In genomic region chr17:29143894-29144293, GRCh38 we compare ENCODE assay signal across 8 cellular contexts. TPM values are rescaled to one million over a fixed set of nuclear protein-coding genes. Genes with fewer than 3 reads are reported as not detected.
A peak's percentile ranks its signal among the peaks of the same experiment; 100 is the strongest.
DNase-seq lines count a peak whose midpoint lies in the region; ATAC-seq and TF ChIP-seq lines count a peak whose summit lies in the region.

No MANE protein-coding gene starts in this region.

- peak; percentile 34 to 52 (median 38) for TF ChIP-seq CTCF in right lobe of liver (IDR thresholded peaks at IDR 0.05)

- intact Hi-C loops in activated T-helper 1 cell treated with anti-CD3 and anti-CD28 coated beads, Interleukin-12 subunit alpha, Interleukin-12 subunit beta, Interleukin-2, Interleukin-4 antibody, amounts not matched to agents 30 ng/mL and 10 ng/mL and 1 ng/mL, durations not matched to agents 14 hours and 24 hours and 36 hours (cut with micrococcal nuclease): no loop called here
- intact Hi-C loops in right lobe of liver (cut with DNase I): loop anchor here in 1 of 2 donors (10.0 kb wide), 1 partner anchor 71 kb away; no protein-coding TSS in a partner anchor

- ATAC-seq in right lobe of liver (peak; percentile 35 to 46 (median 46)), GM18870 (IDR thresholded peaks at IDR 0.05; ENCODE audit: unreplicated experiment) (no peak)

- no peak overlapping the region for H3K27ac ChIP-seq in right lobe of liver

- no peak for TF ChIP-seq POLR2A in right lobe of liver (IDR thresholded peaks at IDR 0.05)

- H3K27me3 ChIP-seq in MG63: no peaks in the 10 kb centered on the region
- H3K27me3 ChIP-seq in right lobe of liver: no peaks in the 10 kb centered on the region

- H3K27ac Mint-ChIP-seq in activated T-helper 1 cell treated with anti-CD3 and anti-CD28 coated beads, Interleukin-12 subunit alpha, Interleukin-12 subunit beta, Interleukin-2, Interleukin-4 antibody, amounts not matched to agents 30 ng/mL and 10 ng/mL and 1 ng/mL, durations not matched to agents 14 hours and 24 hours and 36 hours: peak overlapping the region; percentile 21

- H3K4me3 Mint-ChIP-seq in activated T-helper 1 cell treated with anti-CD3 and anti-CD28 coated beads, Interleukin-12 subunit alpha, Interleukin-12 subunit beta, Interleukin-2, Interleukin-4 antibody, amounts not matched to agents 30 ng/mL and 10 ng/mL and 1 ng/mL, durations not matched to agents 14 hours and 24 hours and 36 hours: peak overlapping the region; percentile 5

- H3K4me3 ChIP-seq in MG63: no peak overlapping the region
- no peak overlapping the region for H3K4me3 ChIP-seq in right lobe of liver

- H3K36me3 ChIP-seq in MG63 (0 out of 2 replicates have a peak, but pooled peaks cover 2% of the 10 kb centered on the region), right lobe of liver (peaks cover 0 to 6% (median 0%) of the 10 kb centered on the region in 4 donors)

- peaks cover 4% of the 10 kb centered on the region for H3K36me3 Mint-ChIP-seq in activated T-helper 1 cell treated with anti-CD3 and anti-CD28 coated beads, Interleukin-12 subunit alpha, Interleukin-12 subunit beta, Interleukin-2, Interleukin-4 antibody, amounts not matched to agents 30 ng/mL and 10 ng/mL and 1 ng/mL, durations not matched to agents 14 hours and 24 hours and 36 hours (ENCODE audit: low read depth)

- WGBS in right lobe of liver (ENCODE audit: insufficient coverage, low coverage, low lambda C conversion rate, missing lambda C conversion rate): 23% methylated on average over 2 of the region's 2 CpGs

- peak; percentile 13 to 30 for DNase-seq in SHP77 (lab: John Stamatoyannopoulos, UW)
- DNase-seq in SHP77 treated with DMSO at 0.1 percent for 48 hours (lab: John Stamatoyannopoulos, UW): no peak
- peak; percentile 52 for DNase-seq in MG63
- DNase-seq in activated T-helper 1 cell treated with anti-CD3 and anti-CD28 coated beads, Interleukin-12 subunit alpha, Interleukin-12 subunit beta, Interleukin-2, Interleukin-4 antibody, amounts not matched to agents 30 ng/mL and 10 ng/mL and 1 ng/mL, durations not matched to agents 14 hours and 24 hours and 36 hours (ENCODE audit: low spot score): no peak
- DNase-seq in right lobe of liver: peak; percentile 55 to 76 (median 65)
- no peak for DNase-seq in NCI-H1092 treated with DMSO at 0.1 percent for 48 hours (lab: John Stamatoyannopoulos, UW)
- no peak for DNase-seq in mucosa of gallbladder (ENCODE audit: low spot score)

- H3K9me3 ChIP-seq in MG63 (no peaks in the 10 kb centered on the region), right lobe of liver (no peaks in the 10 kb centered on the region)

- H3K27me3 Mint-ChIP-seq in activated T-helper 1 cell treated with anti-CD3 and anti-CD28 coated beads, Interleukin-12 subunit alpha, Interleukin-12 subunit beta, Interleukin-2, Interleukin-4 antibody, amounts not matched to agents 30 ng/mL and 10 ng/mL and 1 ng/mL, durations not matched to agents 14 hours and 24 hours and 36 hours (ENCODE audit: insufficient read depth): no peaks in the 10 kb centered on the region

- peaks cover 77% of the 10 kb centered on the region for H3K4me1 Mint-ChIP-seq in activated T-helper 1 cell treated with anti-CD3 and anti-CD28 coated beads, Interleukin-12 subunit alpha, Interleukin-12 subunit beta, Interleukin-2, Interleukin-4 antibody, amounts not matched to agents 30 ng/mL and 10 ng/mL and 1 ng/mL, durations not matched to agents 14 hours and 24 hours and 36 hours (ENCODE audit: low read depth)

- H3K9me3 Mint-ChIP-seq in activated T-helper 1 cell treated with anti-CD3 and anti-CD28 coated beads, Interleukin-12 subunit alpha, Interleukin-12 subunit beta, Interleukin-2, Interleukin-4 antibody, amounts not matched to agents 30 ng/mL and 10 ng/mL and 1 ng/mL, durations not matched to agents 14 hours and 24 hours and 36 hours: no peaks in the 10 kb centered on the region

- peaks cover 0 to 73% (median 20%) of the 10 kb centered on the region in 4 donors for H3K4me1 ChIP-seq in right lobe of liver

RNA-seq across cellular contexts. Expression of gene MYO18A, which starts 36.3 kb away (rescaled TPM):
- 13.7 and 23.2 TPM in 2 replicates for total RNA-seq in MG63 (2014; rRNA removed; shearing (Covaris generic); ENCODE audit: low replicate concordance)
- total RNA-seq in activated T-helper 1 cell treated with anti-CD3 and anti-CD28 coated beads, Interleukin-12 subunit alpha, Interleukin-12 subunit beta, Interleukin-2, Interleukin-4 antibody, amounts not matched to agents 30 ng/mL and 10 ng/mL and 1 ng/mL, durations not matched to agents 14 hours and 24 hours and 36 hours: 38.2 and 40.5 TPM in 2 replicates
- total RNA-seq in right lobe of liver: 10 to 100 TPM; 50.1 to 98.2 (median 81.8) TPM
- total RNA-seq in mucosa of gallbladder: 198 TPM

Comparison
In these comparisons a context has a peak if more than half of its experiments do, and no peak if none do; other contexts are left out.
1. DNase-seq: peak in SHP77 (2 of 2), MG63 (single experiment) and right lobe of liver (3 of 3); none in SHP77 treated with DMSO at 0.1 percent for 48 hours (single experiment), activated T-helper 1 cell treated with anti-CD3 and anti-CD28 coated beads, Interleukin-12 subunit alpha, Interleukin-12 subunit beta, Interleukin-2, Interleukin-4 antibody, amounts not matched to agents 30 ng/mL and 10 ng/mL and 1 ng/mL, durations not matched to agents 14 hours and 24 hours and 36 hours (single experiment), NCI-H1092 treated with DMSO at 0.1 percent for 48 hours (single experiment) and mucosa of gallbladder (single experiment).